ENCODE assay signal across 1 cellular context in genomic region chr2:171432969-171433762, GRCh38.
TF ChIP-seq lines count a peak whose summit lies in the region.

No MANE protein-coding gene starts in this region.

TF ChIP-seq in HepG2, 621 proteins besides CTCF, POLR2A, EP300 and RAD21 (continued from another document and continues in another):
- no peak; the same call in 1 of the 2 replicates for TF ChIP-seq ZNF800 (CRISPR knock-in tag; IDR thresholded peaks at IDR 0.05)
- TF ChIP-seq, protein P1, sequence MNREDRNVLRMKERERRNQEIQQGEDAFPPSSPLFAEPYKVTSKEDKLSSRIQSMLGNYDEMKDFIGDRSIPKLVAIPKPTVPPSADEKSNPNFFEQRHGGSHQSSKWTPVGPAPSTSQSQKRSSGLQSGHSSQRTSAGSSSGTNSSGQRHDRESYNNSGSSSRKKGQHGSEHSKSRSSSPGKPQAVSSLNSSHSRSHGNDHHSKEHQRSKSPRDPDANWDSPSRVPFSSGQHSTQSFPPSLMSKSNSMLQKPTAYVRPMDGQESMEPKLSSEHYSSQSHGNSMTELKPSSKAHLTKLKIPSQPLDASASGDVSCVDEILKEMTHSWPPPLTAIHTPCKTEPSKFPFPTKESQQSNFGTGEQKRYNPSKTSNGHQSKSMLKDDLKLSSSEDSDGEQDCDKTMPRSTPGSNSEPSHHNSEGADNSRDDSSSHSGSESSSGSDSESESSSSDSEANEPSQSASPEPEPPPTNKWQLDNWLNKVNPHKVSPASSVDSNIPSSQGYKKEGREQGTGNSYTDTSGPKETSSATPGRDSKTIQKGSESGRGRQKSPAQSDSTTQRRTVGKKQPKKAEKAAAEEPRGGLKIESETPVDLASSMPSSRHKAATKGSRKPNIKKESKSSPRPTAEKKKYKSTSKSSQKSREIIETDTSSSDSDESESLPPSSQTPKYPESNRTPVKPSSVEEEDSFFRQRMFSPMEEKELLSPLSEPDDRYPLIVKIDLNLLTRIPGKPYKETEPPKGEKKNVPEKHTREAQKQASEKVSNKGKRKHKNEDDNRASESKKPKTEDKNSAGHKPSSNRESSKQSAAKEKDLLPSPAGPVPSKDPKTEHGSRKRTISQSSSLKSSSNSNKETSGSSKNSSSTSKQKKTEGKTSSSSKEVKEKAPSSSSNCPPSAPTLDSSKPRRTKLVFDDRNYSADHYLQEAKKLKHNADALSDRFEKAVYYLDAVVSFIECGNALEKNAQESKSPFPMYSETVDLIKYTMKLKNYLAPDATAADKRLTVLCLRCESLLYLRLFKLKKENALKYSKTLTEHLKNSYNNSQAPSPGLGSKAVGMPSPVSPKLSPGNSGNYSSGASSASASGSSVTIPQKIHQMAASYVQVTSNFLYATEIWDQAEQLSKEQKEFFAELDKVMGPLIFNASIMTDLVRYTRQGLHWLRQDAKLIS (CRISPR knock-in tag; IDR thresholded peaks at IDR 0.05) = no peak
- no peak for TF ChIP-seq EZH2 (conservative IDR thresholded peaks at IDR 0.05; ENCODE audit: low read depth, low read length)
- TF ChIP-seq KLF11 (CRISPR knock-in tag; IDR thresholded peaks at IDR 0.05) = no peak
- peak; percentile 97 for TF ChIP-seq MYC (CRISPR knock-in tag; IDR thresholded peaks at IDR 0.05; ENCODE audit: borderline replicate concordance)
- TF ChIP-seq SP4 (CRISPR knock-in tag; IDR thresholded peaks at IDR 0.05) = no peak
- TF ChIP-seq ZNF614 (CRISPR knock-in tag; IDR thresholded peaks at IDR 0.05; ENCODE audit: borderline replicate concordance) = no peak
- TF ChIP-seq ESRRA (CRISPR knock-in tag; IDR thresholded peaks at IDR 0.05; ENCODE audit: low read depth) = no peak
- TF ChIP-seq ZNF292 (CRISPR knock-in tag; IDR thresholded peaks at IDR 0.05; ENCODE audit: borderline replicate concordance, low read depth) = no peak; the same call in 1 of the 2 replicates
- TF ChIP-seq PITX1 (CRISPR knock-in tag; IDR thresholded peaks at IDR 0.05) = no peak
- no peak for TF ChIP-seq KLF16 (CRISPR knock-in tag; IDR thresholded peaks at IDR 0.05)
- no peak for TF ChIP-seq NFE2L2 (IDR thresholded peaks at IDR 0.05; ENCODE audit: low read length)
- TF ChIP-seq ZNF530 (CRISPR knock-in tag; IDR thresholded peaks at IDR 0.05; ENCODE audit: low read depth) = no peak
- peak; percentile 23; the same call in 1 of the 2 replicates for TF ChIP-seq THRA (CRISPR knock-in tag; IDR thresholded peaks at IDR 0.05; ENCODE audit: borderline replicate concordance)
- TF ChIP-seq ZNF724P (CRISPR knock-in tag; IDR thresholded peaks at IDR 0.05; ENCODE audit: borderline replicate concordance) = no peak
- TF ChIP-seq, protein P2, sequence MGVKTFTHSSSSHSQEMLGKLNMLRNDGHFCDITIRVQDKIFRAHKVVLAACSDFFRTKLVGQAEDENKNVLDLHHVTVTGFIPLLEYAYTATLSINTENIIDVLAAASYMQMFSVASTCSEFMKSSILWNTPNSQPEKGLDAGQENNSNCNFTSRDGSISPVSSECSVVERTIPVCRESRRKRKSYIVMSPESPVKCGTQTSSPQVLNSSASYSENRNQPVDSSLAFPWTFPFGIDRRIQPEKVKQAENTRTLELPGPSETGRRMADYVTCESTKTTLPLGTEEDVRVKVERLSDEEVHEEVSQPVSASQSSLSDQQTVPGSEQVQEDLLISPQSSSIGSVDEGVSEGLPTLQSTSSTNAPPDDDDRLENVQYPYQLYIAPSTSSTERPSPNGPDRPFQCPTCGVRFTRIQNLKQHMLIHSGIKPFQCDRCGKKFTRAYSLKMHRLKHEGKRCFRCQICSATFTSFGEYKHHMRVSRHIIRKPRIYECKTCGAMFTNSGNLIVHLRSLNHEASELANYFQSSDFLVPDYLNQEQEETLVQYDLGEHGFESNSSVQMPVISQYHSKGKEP (CRISPR knock-in tag; IDR thresholded peaks at IDR 0.05) = no peak
- TF ChIP-seq, protein P3, sequence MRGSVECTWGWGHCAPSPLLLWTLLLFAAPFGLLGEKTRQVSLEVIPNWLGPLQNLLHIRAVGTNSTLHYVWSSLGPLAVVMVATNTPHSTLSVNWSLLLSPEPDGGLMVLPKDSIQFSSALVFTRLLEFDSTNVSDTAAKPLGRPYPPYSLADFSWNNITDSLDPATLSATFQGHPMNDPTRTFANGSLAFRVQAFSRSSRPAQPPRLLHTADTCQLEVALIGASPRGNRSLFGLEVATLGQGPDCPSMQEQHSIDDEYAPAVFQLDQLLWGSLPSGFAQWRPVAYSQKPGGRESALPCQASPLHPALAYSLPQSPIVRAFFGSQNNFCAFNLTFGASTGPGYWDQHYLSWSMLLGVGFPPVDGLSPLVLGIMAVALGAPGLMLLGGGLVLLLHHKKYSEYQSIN (CRISPR knock-in tag; IDR thresholded peaks at IDR 0.05; ENCODE audit: borderline replicate concordance) = no peak
- no peak for TF ChIP-seq SRSF4 (IDR thresholded peaks at IDR 0.05; ENCODE audit: low read depth, low read length, poor library complexity, severe bottlenecking)
- no peak for TF ChIP-seq MEF2D (CRISPR knock-in tag; IDR thresholded peaks at IDR 0.05)
- TF ChIP-seq FOXP4 (CRISPR knock-in tag; IDR thresholded peaks at IDR 0.05) = no peak
- TF ChIP-seq ZFP36 (IDR thresholded peaks at IDR 0.05; ENCODE audit: borderline replicate concordance, low read depth, low read length, partially characterized antibody) = no peak
- TF ChIP-seq FIP1L1 (IDR thresholded peaks at IDR 0.05; ENCODE audit: borderline replicate concordance, insufficient read depth, low read depth, low read length) = no peak
- TF ChIP-seq KDM1A (CRISPR knock-in tag; IDR thresholded peaks at IDR 0.05) = no peak
- TF ChIP-seq NFKB2 (CRISPR knock-in tag; IDR thresholded peaks at IDR 0.05; ENCODE audit: borderline replicate concordance) = no peak
- no peak for TF ChIP-seq NFKBIZ (CRISPR knock-in tag; IDR thresholded peaks at IDR 0.05)
- TF ChIP-seq FOXK1 (CRISPR knock-in tag; IDR thresholded peaks at IDR 0.05; ENCODE audit: borderline replicate concordance, low read depth) = no peak
- no peak for TF ChIP-seq ZNF768 (CRISPR knock-in tag; IDR thresholded peaks at IDR 0.05)
- TF ChIP-seq USF2 (IDR thresholded peaks at IDR 0.05; ENCODE audit: low read depth, low read length) = no peak
- no peak; the same call in 1 of the 2 replicates for TF ChIP-seq USF2 (CRISPR knock-in tag; IDR thresholded peaks at IDR 0.05; ENCODE audit: borderline replicate concordance)
- TF ChIP-seq PCBP1 (IDR thresholded peaks at IDR 0.05; ENCODE audit: borderline replicate concordance, low read depth, low read length) = no peak
- no peak for TF ChIP-seq ZBTB40 (IDR thresholded peaks at IDR 0.05)
- TF ChIP-seq ZBTB40 (CRISPR knock-in tag; IDR thresholded peaks at IDR 0.05) = no peak
- no peak; the same call in 1 of the 2 replicates for TF ChIP-seq KDM6A (CRISPR knock-in tag; IDR thresholded peaks at IDR 0.05; ENCODE audit: low read depth)
- no peak for TF ChIP-seq ZNF343 (CRISPR knock-in tag; IDR thresholded peaks at IDR 0.05)
- TF ChIP-seq REPIN1 (CRISPR knock-in tag; IDR thresholded peaks at IDR 0.05; ENCODE audit: borderline replicate concordance, low read depth) = no peak
